Comparison of ENCODE assay signal across 23 cellular contexts in genomic region chrX:141669689-141670088, GRCh38. TPM values are rescaled to one million over a fixed set of nuclear protein-coding genes. Genes with fewer than 3 reads are reported as not detected.
"Had no signal": no experiment of that assay in that cellular context is flagged by ENCODE, and none has a peak within 500 bp of the region (broad histone marks: within the 10 kb centered on the region; RNA-seq: fewer than 3 reads in every experiment).

No MANE protein-coding gene starts in this region.

- H3K27me3 ChIP-seq: cardiac muscle cell, neural progenitor cell, testis had no signal

- H3K27ac Mint-ChIP-seq: activated naive CD8-positive, alpha-beta T cell treated with anti-CD3 and anti-CD28 coated beads, Interleukin-2, amount 10 ng/mL, durations not matched to agents 7 days and 5 days; activated T-helper 1 cell treated with anti-CD3 and anti-CD28 coated beads, Interleukin-12 subunit alpha, Interleukin-12 subunit beta, Interleukin-2, Interleukin-4 antibody, amounts not matched to agents 30 ng/mL and 10 ng/mL and 1 ng/mL, durations not matched to agents 14 hours and 24 hours and 36 hours; naive B cell; neural progenitor cell; stimulated activated naive CD8-positive, alpha-beta T cell treated with anti-CD3 and anti-CD28 coated beads, Interleukin-15, amount 100 ng/mL, for 72 hours; T-cell had no signal

- ATAC-seq: activated CD4-positive, CD25-positive, alpha-beta regulatory T cell treated with anti-CD3 and anti-CD28 coated beads, Interleukin-2, amount 50 U/mL, for 24 hours; left cardiac atrium; psoas muscle; sciatic nerve; stimulated activated naive CD8-positive, alpha-beta T cell treated with anti-CD3 and anti-CD28 coated beads, Interleukin-15, amount 100 ng/mL, for 72 hours; T-cell had no signal

- H3K27ac ChIP-seq: cardiac muscle cell, neural progenitor cell, psoas muscle, testis had no signal

- H3K36me3 ChIP-seq: cardiac muscle cell, neural progenitor cell had no signal

- H3K4me1 Mint-ChIP-seq: activated naive CD8-positive, alpha-beta T cell treated with anti-CD3 and anti-CD28 coated beads, Interleukin-2, amount 10 ng/mL, durations not matched to agents 7 days and 5 days; naive B cell; neural progenitor cell; stimulated activated naive CD8-positive, alpha-beta T cell treated with anti-CD3 and anti-CD28 coated beads, Interleukin-15, amount 100 ng/mL, for 72 hours; T-cell had no signal

- H3K4me1 ChIP-seq: neural progenitor cell, psoas muscle, testis had no signal

- H3K27me3 Mint-ChIP-seq: activated naive CD8-positive, alpha-beta T cell treated with anti-CD3 and anti-CD28 coated beads, Interleukin-2, amount 10 ng/mL, durations not matched to agents 7 days and 5 days; naive B cell; stimulated activated naive CD8-positive, alpha-beta T cell treated with anti-CD3 and anti-CD28 coated beads, Interleukin-15, amount 100 ng/mL, for 72 hours had no signal

- H3K36me3 Mint-ChIP-seq: activated naive CD8-positive, alpha-beta T cell treated with anti-CD3 and anti-CD28 coated beads, Interleukin-2, amount 10 ng/mL, durations not matched to agents 7 days and 5 days; naive B cell; neural progenitor cell; T-cell had no signal

- H3K4me3 Mint-ChIP-seq: activated naive CD8-positive, alpha-beta T cell treated with anti-CD3 and anti-CD28 coated beads, Interleukin-2, amount 10 ng/mL, durations not matched to agents 7 days and 5 days; activated T-helper 1 cell treated with anti-CD3 and anti-CD28 coated beads, Interleukin-12 subunit alpha, Interleukin-12 subunit beta, Interleukin-2, Interleukin-4 antibody, amounts not matched to agents 30 ng/mL and 10 ng/mL and 1 ng/mL, durations not matched to agents 14 hours and 24 hours and 36 hours; naive B cell; neural progenitor cell; stimulated activated naive CD8-positive, alpha-beta T cell treated with anti-CD3 and anti-CD28 coated beads, Interleukin-15, amount 100 ng/mL, for 72 hours; T-cell had no signal

- H2AFZ ChIP-seq: neural progenitor cell had no signal

- DNase-seq: activated CD4-positive, alpha-beta T cell treated with anti-CD3 and anti-CD28 coated beads, Interleukin-2, amount 50 U/mL, for 1 hour; activated CD8-positive, alpha-beta memory T cell treated with anti-CD3 and anti-CD28 coated beads for 24 hours; activated naive CD4-positive, alpha-beta T cell; activated naive CD8-positive, alpha-beta T cell treated with anti-CD3 and anti-CD28 coated beads, Interleukin-2, amount 10 ng/mL, durations not matched to agents 7 days and 5 days; anterior cingulate cortex; erythroblast; head of caudate nucleus; left cardiac atrium; mammary epithelial cell; naive B cell; psoas muscle; stimulated activated naive CD8-positive, alpha-beta T cell treated with anti-CD3 and anti-CD28 coated beads, Interleukin-15, amount 100 ng/mL, for 72 hours; T-cell; T-helper 9 cell; testis had no signal

- H3K4me2 ChIP-seq: neural progenitor cell had no signal

- H3K9me3 ChIP-seq: psoas muscle, testis had no signal

- H3K9me3 Mint-ChIP-seq: activated naive CD8-positive, alpha-beta T cell treated with anti-CD3 and anti-CD28 coated beads, Interleukin-2, amount 10 ng/mL, durations not matched to agents 7 days and 5 days; activated T-helper 1 cell treated with anti-CD3 and anti-CD28 coated beads, Interleukin-12 subunit alpha, Interleukin-12 subunit beta, Interleukin-2, Interleukin-4 antibody, amounts not matched to agents 30 ng/mL and 10 ng/mL and 1 ng/mL, durations not matched to agents 14 hours and 24 hours and 36 hours; neural progenitor cell had no signal

- H3K9ac ChIP-seq: neural progenitor cell had no signal

- H3K4me3 ChIP-seq: cardiac muscle cell, neural progenitor cell, psoas muscle, testis had no signal

RNA-seq across cellular contexts. Expression of gene SPANXD, which starts 28.9 kb away (rescaled TPM):
- total RNA-seq: activated naive CD8-positive, alpha-beta T cell treated with anti-CD3 and anti-CD28 coated beads, Interleukin-2, amount 10 ng/mL, durations not matched to agents 7 days and 5 days; activated T-helper 1 cell treated with anti-CD3 and anti-CD28 coated beads, Interleukin-12 subunit alpha, Interleukin-12 subunit beta, Interleukin-2, Interleukin-4 antibody, amounts not matched to agents 30 ng/mL and 10 ng/mL and 1 ng/mL, durations not matched to agents 14 hours and 24 hours and 36 hours; cardiac muscle cell; frontal cortex; left cardiac atrium; osteocyte; psoas muscle; sciatic nerve; T-cell; ureter had no signal
- polyA plus RNA-seq: cardiac muscle cell, mammary epithelial cell, psoas muscle had no signal
